Comparison of ENCODE assay signal across 27 cellular contexts in genomic region chr4:112770111-112770510, GRCh38.
"Had no signal": no experiment of that assay in that cellular context is flagged by ENCODE, and none has a peak within 500 bp of the region (broad histone marks: within the 10 kb centered on the region; RNA-seq: fewer than 3 reads in every experiment).

No MANE protein-coding gene starts in this region.

- H3K4me3 ChIP-seq: left ventricle myocardium inferior, lung, mucosa of descending colon, ovary, right atrium auricular region, right lobe of liver, smooth muscle cell, stomach, testis, thyroid gland, transverse colon, upper lobe of left lung, vagina had no signal

- H3K27ac ChIP-seq: left ventricle myocardium inferior, ovary, right atrium auricular region, right lobe of liver, stomach, testis, thyroid gland, transverse colon, upper lobe of left lung, vagina had no signal

- DNase-seq: hypothalamus; immature natural killer cell; kidney; left colon; left ventricle myocardium inferior; midbrain; mucosa of descending colon; naive thymus-derived CD4-positive, alpha-beta T cell; ovary; right lobe of liver; stimulated activated CD4-positive, alpha-beta T cell treated with anti-CD3 and anti-CD28 coated beads, Interleukin-1b, Interleukin-23, amount 100 ng/mL, for 48 hours; stimulated activated CD4-positive, alpha-beta T cell treated with anti-CD3 and anti-CD28 coated beads, Interleukin-2, amount 100 ng/mL, for 48 hours; stimulated activated CD4-positive, alpha-beta T cell treated with anti-CD3 and anti-CD28 coated beads, Interleukin-4, amount 100 ng/mL, for 4 hours; stimulated activated CD8-positive, alpha-beta memory T cell treated with anti-CD3 and anti-CD28 coated beads, Interleukin-4, amount 100 ng/mL, for 48 hours; stimulated activated naive B cell treated with anti-CD40 and anti-IgM and Interleukin-4, amounts not matched to agents 10 μg/mL and 1 μg/mL and 100 μg/mL, for 72 hours; stimulated activated naive CD8-positive, alpha-beta T cell treated with anti-CD3 and anti-CD28 coated beads, Interleukin-15, Interleukin-2, amounts not matched to agents 100 U/mL and 50 U/mL, for 24 hours; stomach; testis; thyroid gland; transverse colon; upper lobe of left lung had no signal

- ATAC-seq: left colon; mucosa of descending colon; naive thymus-derived CD4-positive, alpha-beta T cell; right lobe of liver; stimulated activated naive B cell treated with anti-CD40 and anti-IgM and Interleukin-4, amounts not matched to agents 10 μg/mL and 1 μg/mL and 100 μg/mL, for 72 hours; stimulated activated naive CD8-positive, alpha-beta T cell treated with anti-CD3 and anti-CD28 coated beads, Interleukin-15, Interleukin-2, amounts not matched to agents 100 U/mL and 50 U/mL, for 24 hours had no signal

- H3K4me1 Mint-ChIP-seq: immature natural killer cell; naive thymus-derived CD4-positive, alpha-beta T cell; stimulated activated naive B cell treated with anti-CD40 and anti-IgM and Interleukin-4, amounts not matched to agents 10 μg/mL and 1 μg/mL and 100 μg/mL, for 72 hours had no signal

- H3K27me3 Mint-ChIP-seq: progenitor cell of endocrine pancreas had no signal

- H3K9me3 ChIP-seq: left ventricle myocardium inferior, mucosa of descending colon, ovary, right atrium auricular region, right lobe of liver, stomach, testis, thyroid gland, transverse colon, upper lobe of left lung, vagina had no signal

- H3K4me1 ChIP-seq: right atrium auricular region, right lobe of liver, stomach, thyroid gland, transverse colon, upper lobe of left lung, vagina had no signal

- H3K27ac Mint-ChIP-seq: immature natural killer cell; naive thymus-derived CD4-positive, alpha-beta T cell; natural killer cell treated with Interleukin-12 subunit alpha and Interleukin-12 subunit beta and Interleukin-15 and Interleukin-18, amount 100 ng/mL, for 72 hours; progenitor cell of endocrine pancreas; stimulated activated naive B cell treated with anti-CD40 and anti-IgM and Interleukin-4, amounts not matched to agents 10 μg/mL and 1 μg/mL and 100 μg/mL, for 72 hours had no signal

- H3K27me3 ChIP-seq: ovary, right atrium auricular region, right lobe of liver, stomach, testis, thyroid gland, transverse colon, upper lobe of left lung, vagina had no signal

- H3K36me3 ChIP-seq: left ventricle myocardium inferior, ovary, right atrium auricular region, right lobe of liver, stomach, thyroid gland, transverse colon, upper lobe of left lung, vagina had no signal

- H3K9me3 Mint-ChIP-seq: immature natural killer cell; naive thymus-derived CD4-positive, alpha-beta T cell; natural killer cell treated with Interleukin-12 subunit alpha and Interleukin-12 subunit beta and Interleukin-15 and Interleukin-18, amount 100 ng/mL, for 72 hours; stimulated activated naive B cell treated with anti-CD40 and anti-IgM and Interleukin-4, amounts not matched to agents 10 μg/mL and 1 μg/mL and 100 μg/mL, for 72 hours had no signal

- H3K4me2 ChIP-seq: smooth muscle cell had no signal

- H3K36me3 Mint-ChIP-seq: immature natural killer cell; naive thymus-derived CD4-positive, alpha-beta T cell; natural killer cell treated with Interleukin-12 subunit alpha and Interleukin-12 subunit beta and Interleukin-15 and Interleukin-18, amount 100 ng/mL, for 72 hours; stimulated activated naive B cell treated with anti-CD40 and anti-IgM and Interleukin-4, amounts not matched to agents 10 μg/mL and 1 μg/mL and 100 μg/mL, for 72 hours had no signal

- H3K4me3 Mint-ChIP-seq: immature natural killer cell; naive thymus-derived CD4-positive, alpha-beta T cell; natural killer cell treated with Interleukin-12 subunit alpha and Interleukin-12 subunit beta and Interleukin-15 and Interleukin-18, amount 100 ng/mL, for 72 hours; stimulated activated naive B cell treated with anti-CD40 and anti-IgM and Interleukin-4, amounts not matched to agents 10 μg/mL and 1 μg/mL and 100 μg/mL, for 72 hours had no signal
